Comparison of ENCODE assay signal across 8 cellular contexts in the genomic region with DNA sequence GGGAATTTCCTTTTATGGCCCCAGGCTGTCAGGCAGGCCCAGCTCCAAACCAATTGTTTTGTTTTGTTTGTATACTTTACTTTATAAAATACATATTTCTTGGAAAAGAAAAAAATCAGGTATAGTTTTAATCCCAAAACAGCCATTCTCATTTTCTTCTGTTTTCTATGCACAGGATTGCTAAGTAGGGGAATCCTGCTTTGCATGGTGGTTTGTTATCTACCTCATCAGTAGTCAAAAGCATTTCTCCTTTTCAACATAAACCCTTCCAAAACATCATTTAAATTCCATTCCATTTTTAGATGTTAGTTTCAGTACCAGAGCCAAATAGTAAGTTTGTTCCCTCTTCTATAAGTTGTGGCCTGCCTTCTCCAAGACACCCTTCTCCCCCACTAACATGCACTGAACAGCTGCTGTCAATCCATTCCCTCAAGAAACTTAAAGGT. TPM values are rescaled to one million over a fixed set of nuclear protein-coding genes. Genes with fewer than 3 reads are reported as not detected.
DNase-seq lines count a peak whose midpoint lies in the region; ATAC-seq and TF ChIP-seq lines count a peak whose summit lies in the region.

No MANE protein-coding gene starts in this region.

- peak overlapping the region in 4 of 6 donors; percentile 68 to 86 (median 76) for H3K27ac Mint-ChIP-seq in naive B cell

- H3K4me3 Mint-ChIP-seq in naive B cell, result peak overlapping the region in 5 of 8 donors; percentile 21 to 49 (median 34)

- H3K27ac ChIP-seq in ACC112 (ENCODE audit: low read depth, low read length), result peak overlapping the region; percentile 85
- H3K27ac ChIP-seq in body of pancreas, result peak overlapping the region; percentile 59 to 97 (median 93)

- peaks cover 0 to 48% (median 31%) of the 10 kb centered on the region in 3 donors for H3K4me1 Mint-ChIP-seq in naive B cell

- H3K4me3 ChIP-seq in ACC112 (ENCODE audit: low read depth, low read length), result peak overlapping the region; percentile 56
- peak overlapping the region; percentile 99 for H3K4me3 ChIP-seq in Loucy (ENCODE audit: low read length, poor library complexity, severe bottlenecking)
- no peak overlapping the region for H3K4me3 ChIP-seq in body of pancreas

- no peaks in the 10 kb centered on the region for H3K9me2 ChIP-seq in Loucy (replicated peaks; ENCODE audit: low read depth, low read length)

- H3K9ac ChIP-seq in Loucy (ENCODE audit: low read depth, low read length, poor library complexity, severe bottlenecking), result peak overlapping the region; percentile 97

- peak overlapping the region; percentile 85 for H3K4me2 ChIP-seq in Loucy (ENCODE audit: low read depth, low read length, poor library complexity, severe bottlenecking)

- no peaks in the 10 kb centered on the region for H3K27me3 ChIP-seq in ACC112 (ENCODE audit: insufficient read depth, low read length)
- no peaks in the 10 kb centered on the region for H3K27me3 ChIP-seq in Loucy (ENCODE audit: insufficient read depth, low read length, poor library complexity, severe bottlenecking)
- no peaks in the 10 kb centered on the region for H3K27me3 ChIP-seq in body of pancreas

- H3F3A ChIP-seq in Loucy (ENCODE audit: low read depth), result 0 out of 2 replicates have a peak, but pooled peaks cover 10% of the 10 kb centered on the region

- ATAC-seq in body of pancreas, result no peak
- no peak for ATAC-seq in naive B cell (ENCODE audit: low read depth in 2 of 2)
- ATAC-seq in HG02981 (IDR thresholded peaks at IDR 0.05; ENCODE audit: unreplicated experiment), result no peak
- ATAC-seq in HG03097 (IDR thresholded peaks at IDR 0.05; ENCODE audit: low FRiP score, unreplicated experiment), result no peak

- intact Hi-C loops in body of pancreas (cut with DNase I), result loop anchor here (10.0 kb wide), 1 partner anchor 122 kb away; a partner anchor contains a TSS

- H3K9me3 ChIP-seq in Loucy (ENCODE audit: insufficient read depth, low read depth, low read length) (no peaks in the 10 kb centered on the region), body of pancreas (no peaks in the 10 kb centered on the region)

- H3K36me3 ChIP-seq in ACC112 (ENCODE audit: insufficient read depth, low read length) (peaks cover 25% of the 10 kb centered on the region; the same call in 1 of the 2 replicates), Loucy (ENCODE audit: insufficient read depth, low read length) (peaks cover 34% of the 10 kb centered on the region; the same call in 1 of the 2 replicates), body of pancreas (replicated peaks in 1 of 2; ENCODE audit: insufficient read depth in 1 of 2, low read depth in 2 of 2) (peaks cover 0 to 20% of the 10 kb centered on the region in 2 donors)

- H3K4me1 ChIP-seq in ACC112 (ENCODE audit: control insufficient read depth, insufficient read depth, low read length, unreplicated experiment), result peaks cover 49% of the 10 kb centered on the region
- peaks cover 50% of the 10 kb centered on the region for H3K4me1 ChIP-seq in Loucy (ENCODE audit: insufficient read depth, low read length, poor library complexity, severe bottlenecking)
- H3K4me1 ChIP-seq in body of pancreas, result peaks cover 52% of the 10 kb centered on the region

- TF ChIP-seq CTCF in Loucy (conservative IDR thresholded peaks at IDR 0.05; ENCODE audit: low read length) (no peak), body of pancreas (IDR thresholded peaks at IDR 0.05) (no peak)

- H4K20me1 ChIP-seq in Loucy (ENCODE audit: insufficient read depth, low read length, poor library complexity, severe bottlenecking), result peaks cover 40% of the 10 kb centered on the region

- TF ChIP-seq POLR2A in body of pancreas (IDR thresholded peaks at IDR 0.05), result no peak

- no peaks in the 10 kb centered on the region for H3K9me3 Mint-ChIP-seq in naive B cell

- H3K79me2 ChIP-seq in ACC112 (ENCODE audit: control insufficient read depth, insufficient read depth, low read length, unreplicated experiment) (peaks cover 86% of the 10 kb centered on the region), Loucy (ENCODE audit: insufficient read depth, low read length) (peaks cover 94% of the 10 kb centered on the region)

- DNase-seq in body of pancreas (no peak), naive B cell (no peak), G401 (ENCODE audit: low spot score) (no peak), COLO668 (lab: John Stamatoyannopoulos, UW; ENCODE audit: unreplicated experiment) (no peak)

- H3K36me3 Mint-ChIP-seq in naive B cell, result peaks cover 0 to 9% of the 10 kb centered on the region in 2 donors

- H3K27me3 Mint-ChIP-seq in naive B cell, result no peaks in the 10 kb centered on the region

- H2AFZ ChIP-seq in ACC112 (ENCODE audit: low read length, unreplicated experiment) (no peak overlapping the region), Loucy (ENCODE audit: low read length) (no peak overlapping the region)

- in situ Hi-C loops in G401 (cut with HindIII; ENCODE audit: low sequenced_read_pairs), result no loop called here

RNA-seq across cellular contexts. Expression of a gene that starts 3.6 kb away (rescaled TPM):
- 100 to 1,000 TPM in 1 of 2 donors, 10 to 100 TPM in 1; 82.8 to 137 TPM for total RNA-seq in body of pancreas
- polyA plus RNA-seq in naive B cell (ENCODE audit: low read depth in 6 of 6), result 10 to 100 TPM; 49.8 to 87.8 (median 73.8) TPM
- total RNA-seq in G401 (2014; rRNA removed; shearing (Covaris generic)), result 112 and 149 TPM in 2 replicates

RNA-seq across cellular contexts. Expression of a gene that starts 3.8 kb away (rescaled TPM):
- total RNA-seq in body of pancreas, result 1 to 10 TPM; 5.4 to 8.9 TPM
- polyA plus RNA-seq in naive B cell (ENCODE audit: low read depth in 6 of 6), result 10 to 100 TPM; 13.7 to 33.8 (median 18.6) TPM
- 20.3 and 22.2 TPM in 2 replicates for total RNA-seq in G401 (2014; rRNA removed; shearing (Covaris generic))

RNA-seq across cellular contexts. Expression of a gene that starts 4.8 kb away (rescaled TPM):
- total RNA-seq in body of pancreas, result 100 to 1,000 TPM; 115 to 215 TPM
- polyA plus RNA-seq in naive B cell (ENCODE audit: low read depth in 6 of 6), result 100 to 1,000 TPM; 203 to 344 (median 273) TPM
- 62.1 and 64.5 TPM in 2 replicates for total RNA-seq in G401 (2014; rRNA removed; shearing (Covaris generic))

RNA-seq across cellular contexts. Expression of a gene that starts 12.0 kb away (rescaled TPM):
- 10 to 100 TPM; 20.8 TPM for total RNA-seq in body of pancreas
- polyA plus RNA-seq in naive B cell (ENCODE audit: low read depth in 6 of 6), result 100 to 1,000 TPM; 146 to 198 (median 176) TPM
- 9.8 and 26.9 TPM in 2 replicates for total RNA-seq in G401 (2014; rRNA removed; shearing (Covaris generic))

RNA-seq across cellular contexts. Expression of a gene that starts 48.4 kb away (rescaled TPM):
- 10 to 100 TPM in 1 of 2 donors, 1 to 10 TPM in 1; 6.0 to 10.9 TPM for total RNA-seq in body of pancreas
- under 1 TPM in 5 of 6 donors, not detected in 1; 0.07 to 0.85 (median 0.19) TPM for polyA plus RNA-seq in naive B cell (ENCODE audit: low read depth in 6 of 6)
- 0.17 and 0.25 TPM in 2 replicates for total RNA-seq in G401 (2014; rRNA removed; shearing (Covaris generic))

Comparison
In these comparisons a context has a peak if more than half of its experiments do, and no peak if none do; other contexts are left out.
1. H3K4me3 ChIP-seq: peak in ACC112 (single experiment) and Loucy (single experiment); none in body of pancreas (0 of 2).